In the genomic region with DNA sequence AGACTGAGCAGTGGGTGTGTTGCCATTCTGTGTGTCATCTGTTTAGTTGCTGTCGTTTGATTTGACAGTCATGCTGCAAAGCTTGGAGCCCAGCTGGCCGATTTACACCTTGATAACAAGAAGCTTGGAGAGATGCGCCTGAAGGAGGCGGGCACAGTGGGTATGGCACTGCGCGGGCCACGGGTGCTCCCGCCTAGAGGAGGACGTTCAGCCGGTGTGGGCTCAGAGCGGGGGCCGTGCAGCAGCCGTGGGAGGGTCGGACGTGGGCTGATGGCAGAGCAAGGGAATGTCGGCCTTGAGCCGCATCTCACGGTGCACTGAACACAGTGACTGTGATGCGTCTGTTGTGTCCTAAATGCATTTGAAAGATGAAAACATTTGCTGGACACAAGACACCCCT, we compare ENCODE assay signal across 13 cellular contexts. TPM values are rescaled to one million over a fixed set of nuclear protein-coding genes. Genes with fewer than 3 reads are reported as not detected.
A peak's percentile ranks its signal among the peaks of the same experiment; 100 is the strongest.
DNase-seq lines count a peak whose midpoint lies in the region; ATAC-seq and TF ChIP-seq lines count a peak whose summit lies in the region.
"Had no signal": no experiment of that assay in that cellular context is flagged by ENCODE, and none has a peak within 500 bp of the region (broad histone marks: within the 10 kb centered on the region; RNA-seq: fewer than 3 reads in every experiment).

No MANE protein-coding gene starts in this region.

- H3K27ac Mint-ChIP-seq in neural crest cell (ENCODE audit: unreplicated experiment) = peak overlapping the region; percentile 27
- peak overlapping the region; percentile 10 for H3K27ac Mint-ChIP-seq in stimulated activated effector memory CD8-positive, alpha-beta T cell treated with anti-CD3 and anti-CD28 coated beads, Interleukin-12 subunit alpha, Interleukin-12 subunit beta, amount 100 ng/mL, for 72 hours
- H3K27ac Mint-ChIP-seq: B cell; CD4-positive, CD25-positive, alpha-beta regulatory T cell; CD8-positive, alpha-beta T cell had no signal

- DNase-seq in Right ventricle myocardium inferior (ENCODE audit: missing footprints) (peak; percentile 45), cardiac septum (ENCODE audit: low spot score) (no peak), neural crest cell (ENCODE audit: low read depth, low spot score) (no peak), NOMO-1 treated with DMSO at 0.1 percent for 48 hours (lab: John Stamatoyannopoulos, UW; ENCODE audit: unreplicated experiment) (no peak), T-helper 1 cell (no peak)
- DNase-seq in stimulated activated effector memory CD8-positive, alpha-beta T cell treated with anti-CD3 and anti-CD28 coated beads, Interleukin-12 subunit alpha, Interleukin-12 subunit beta, amount 100 ng/mL, for 72 hours (ENCODE audit: low spot score in 2 of 2) = no peak
- DNase-seq: Caco-2; CD4-positive, CD25-positive, alpha-beta regulatory T cell; CD8-positive, alpha-beta T cell; DMS153; DND-41; GOT3 had no signal

- no peak for TF ChIP-seq CTCF in neural crest cell (conservative IDR thresholded peaks at IDR 0.05)

- ATAC-seq in Right ventricle myocardium inferior = no peak
- no peak for ATAC-seq in stimulated activated effector memory CD8-positive, alpha-beta T cell treated with anti-CD3 and anti-CD28 coated beads, Interleukin-12 subunit alpha, Interleukin-12 subunit beta, amount 100 ng/mL, for 72 hours
- ATAC-seq: CD8-positive, alpha-beta T cell had no signal

- peaks cover 16% of the 10 kb centered on the region for H3K4me1 Mint-ChIP-seq in neural crest cell
- H3K4me1 Mint-ChIP-seq in stimulated activated effector memory CD8-positive, alpha-beta T cell treated with anti-CD3 and anti-CD28 coated beads, Interleukin-12 subunit alpha, Interleukin-12 subunit beta, amount 100 ng/mL, for 72 hours = peaks cover 29% of the 10 kb centered on the region

- intact Hi-C loops in Right ventricle myocardium inferior (cut with DNase I) = no loop called here
- intact Hi-C loops in cardiac septum (cut with DNase I) = no loop called here

- H3K4me3 Mint-ChIP-seq in neural crest cell = peak overlapping the region; percentile 9
- H3K4me3 Mint-ChIP-seq in stimulated activated effector memory CD8-positive, alpha-beta T cell treated with anti-CD3 and anti-CD28 coated beads, Interleukin-12 subunit alpha, Interleukin-12 subunit beta, amount 100 ng/mL, for 72 hours = no peak overlapping the region
- H3K4me3 Mint-ChIP-seq: B cell; CD8-positive, alpha-beta T cell had no signal

- peaks cover 19% of the 10 kb centered on the region for H3K36me3 Mint-ChIP-seq in neural crest cell (ENCODE audit: low read depth)
- H3K36me3 Mint-ChIP-seq in stimulated activated effector memory CD8-positive, alpha-beta T cell treated with anti-CD3 and anti-CD28 coated beads, Interleukin-12 subunit alpha, Interleukin-12 subunit beta, amount 100 ng/mL, for 72 hours = peaks cover 71% of the 10 kb centered on the region

- no peaks in the 10 kb centered on the region for H3K9me3 Mint-ChIP-seq in neural crest cell
- H3K9me3 Mint-ChIP-seq in stimulated activated effector memory CD8-positive, alpha-beta T cell treated with anti-CD3 and anti-CD28 coated beads, Interleukin-12 subunit alpha, Interleukin-12 subunit beta, amount 100 ng/mL, for 72 hours = no peaks in the 10 kb centered on the region
- H3K9me3 Mint-ChIP-seq: CD4-positive, CD25-positive, alpha-beta regulatory T cell; CD8-positive, alpha-beta T cell had no signal

- H3K27me3 Mint-ChIP-seq in neural crest cell (ENCODE audit: low read depth) = no peaks in the 10 kb centered on the region
- H3K27me3 Mint-ChIP-seq: B cell; CD4-positive, CD25-positive, alpha-beta regulatory T cell had no signal

RNA-seq across cellular contexts. Expression of gene FN3KRP, which starts 3.7 kb away (rescaled TPM):
- 13.0 TPM for total RNA-seq in Right ventricle myocardium inferior
- total RNA-seq in cardiac septum = 16.2 TPM
- total RNA-seq in neural crest cell = 44.1 and 44.4 TPM in 2 replicates

RNA-seq across cellular contexts. Expression of gene FN3K, which starts 15.2 kb away (rescaled TPM):
- 78.3 TPM for total RNA-seq in Right ventricle myocardium inferior
- total RNA-seq in cardiac septum = 82.4 TPM
- 21.7 and 23.8 TPM in 2 replicates for total RNA-seq in neural crest cell

RNA-seq across cellular contexts. Expression of gene RAB40B, which starts 21.7 kb away (rescaled TPM):
- total RNA-seq in Right ventricle myocardium inferior = 19.9 TPM
- 31.9 TPM for total RNA-seq in cardiac septum
- 5.6 and 8.9 TPM in 2 replicates for total RNA-seq in neural crest cell

RNA-seq across cellular contexts. Expression of gene TBCD, which starts 31.7 kb away (rescaled TPM):
- 43.4 TPM for total RNA-seq in Right ventricle myocardium inferior
- total RNA-seq in cardiac septum = 67.3 TPM
- 155 and 166 TPM in 2 replicates for total RNA-seq in neural crest cell
